In the genomic region with DNA sequence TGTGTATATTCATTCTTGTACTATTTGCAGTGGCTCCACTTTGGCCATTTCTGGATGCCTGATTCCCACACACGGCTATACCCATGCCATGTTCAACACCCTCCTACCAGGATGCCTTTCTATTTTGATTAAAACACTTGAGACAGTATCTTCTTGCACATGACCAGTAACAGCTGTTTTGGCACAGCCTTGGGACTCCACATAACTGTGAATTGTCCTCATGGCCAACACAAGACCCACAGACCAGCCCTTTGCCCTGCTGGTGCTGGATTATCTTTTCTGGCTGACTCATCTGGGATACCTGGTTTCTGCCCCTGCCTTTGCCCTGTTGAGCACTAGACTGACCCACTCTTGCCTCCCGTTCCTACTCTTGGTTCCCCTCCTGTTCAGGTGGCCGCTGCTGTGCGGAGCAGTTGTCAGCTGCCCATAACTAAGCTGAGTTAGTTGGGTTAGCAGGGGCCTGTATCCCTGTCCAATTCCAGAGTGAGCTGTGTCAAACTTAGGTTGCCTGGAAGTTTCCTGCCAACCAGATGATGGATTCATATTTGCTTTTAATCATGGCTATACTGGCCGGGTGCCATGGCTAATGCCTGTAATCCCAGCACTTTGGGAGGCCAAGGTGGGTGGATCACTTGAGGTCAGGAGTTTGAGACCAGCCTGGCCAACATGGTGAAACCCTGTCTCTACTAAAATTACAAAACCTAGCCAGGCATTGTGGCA, we compare ENCODE assay signal across 22 cellular contexts. TPM values are rescaled to one million over a fixed set of nuclear protein-coding genes. Genes with fewer than 3 reads are reported as not detected.
A peak's percentile ranks its signal among the peaks of the same experiment; 100 is the strongest.
DNase-seq lines count a peak whose midpoint lies in the region; ATAC-seq and TF ChIP-seq lines count a peak whose summit lies in the region.
"Had no signal": no experiment of that assay in that cellular context is flagged by ENCODE, and none has a peak within 500 bp of the region (broad histone marks: within the 10 kb centered on the region; RNA-seq: fewer than 3 reads in every experiment).

No MANE protein-coding gene starts in this region.

- POLR2A ChIA-PET in HEK293 (lab: Yijun Ruan, JAX), result no interaction called here

- TF ChIP-seq CTCF in HEK293 (tag by site-specific recombination; IDR thresholded peaks at IDR 0.05) (no peak), osteocyte (IDR thresholded peaks at IDR 0.05) (no peak)

- no peaks in the 10 kb centered on the region for H3K36me3 ChIP-seq in HEK293 (ENCODE audit: control insufficient read depth in 2 of 2, insufficient read depth in 1 of 2, low read length in 2 of 2)
- H3K36me3 ChIP-seq: sigmoid colon, suprapubic skin, vagina had no signal

- H3K27ac Mint-ChIP-seq in activated CD8-positive, alpha-beta memory T cell treated with anti-CD3 and anti-CD28 coated beads, Interleukin-2, amount 10 ng/mL, durations not matched to agents 7 days and 5 days, result no peak overlapping the region
- H3K27ac Mint-ChIP-seq in osteocyte (ENCODE audit: unreplicated experiment), result no peak overlapping the region
- H3K27ac Mint-ChIP-seq: activated naive CD8-positive, alpha-beta T cell; activated T-helper 17 cell treated with anti-CD3 and anti-CD28 coated beads, Interleukin-2, amount 50 U/mL, for 72 hours; IgD-negative memory B cell; naive thymus-derived CD8-positive, alpha-beta T cell; stimulated activated effector memory CD8-positive, alpha-beta T cell treated with anti-CD3 and anti-CD28 coated beads, Interleukin-12 subunit alpha, Interleukin-12 subunit beta, amount 100 ng/mL, for 72 hours; T-helper 1 cell treated with Interleukin-12 subunit alpha and Interleukin-12 subunit beta and Interleukin-4 antibody, amounts not matched to agents 30 μg/mL and 1 μg/mL, for 36 hours had no signal

- H3K4me3 ChIP-seq in HEK293 (ENCODE audit: low read depth, low read length), result no peak overlapping the region
- H3K4me3 ChIP-seq: sigmoid colon, suprapubic skin, vagina had no signal

- CTCF ChIA-PET in HEK293 (lab: Yijun Ruan, JAX), result interaction anchor here (0.6 to 1.3 kb wide), 3 partner anchors 8 to 241 kb away, joined by 3 to 5 read pairs (median 3); no protein-coding TSS in a partner anchor
- CTCF ChIA-PET in activated CD8-positive, alpha-beta memory T cell treated with anti-CD3 and anti-CD28 coated beads, Interleukin-2, amount 10 ng/mL, durations not matched to agents 7 days and 5 days (lab: Charles Lee), result no interaction called here

- no peaks in the 10 kb centered on the region for H3K4me1 ChIP-seq in HEK293 (ENCODE audit: control insufficient read depth, insufficient read depth, low read length)
- H3K4me1 ChIP-seq: sigmoid colon, suprapubic skin, vagina had no signal

- H3K9me3 Mint-ChIP-seq in activated CD8-positive, alpha-beta memory T cell treated with anti-CD3 and anti-CD28 coated beads, Interleukin-2, amount 10 ng/mL, durations not matched to agents 7 days and 5 days (ENCODE audit: low read depth), result no peaks in the 10 kb centered on the region
- H3K9me3 Mint-ChIP-seq in osteocyte (ENCODE audit: unreplicated experiment), result no peaks in the 10 kb centered on the region
- H3K9me3 Mint-ChIP-seq: activated T-helper 17 cell treated with anti-CD3 and anti-CD28 coated beads, Interleukin-2, amount 50 U/mL, for 72 hours; IgD-negative memory B cell; naive thymus-derived CD8-positive, alpha-beta T cell; stimulated activated effector memory CD8-positive, alpha-beta T cell treated with anti-CD3 and anti-CD28 coated beads, Interleukin-12 subunit alpha, Interleukin-12 subunit beta, amount 100 ng/mL, for 72 hours; T-helper 1 cell treated with Interleukin-12 subunit alpha and Interleukin-12 subunit beta and Interleukin-4 antibody, amounts not matched to agents 30 μg/mL and 1 μg/mL, for 36 hours had no signal

- intact Hi-C loops in left cardiac atrium (cut with DNase I), result loop anchor here in 1 of 2 donors (10.0 kb wide), 1 partner anchor 106 kb away; no protein-coding TSS in a partner anchor

- peaks cover 30% of the 10 kb centered on the region for H3K27me3 Mint-ChIP-seq in activated CD8-positive, alpha-beta memory T cell treated with anti-CD3 and anti-CD28 coated beads, Interleukin-2, amount 10 ng/mL, durations not matched to agents 7 days and 5 days
- H3K27me3 Mint-ChIP-seq in osteocyte (ENCODE audit: unreplicated experiment), result peaks cover 13% of the 10 kb centered on the region
- H3K27me3 Mint-ChIP-seq: activated naive CD8-positive, alpha-beta T cell; IgD-negative memory B cell had no signal

- no peak overlapping the region for H3K27ac ChIP-seq in HEK293 (ENCODE audit: extremely low read depth, low read depth, low read length)
- H3K27ac ChIP-seq: sigmoid colon, suprapubic skin, vagina had no signal

- DNase-seq in activated CD8-positive, alpha-beta memory T cell treated with anti-CD3 and anti-CD28 coated beads, Interleukin-2, amount 10 ng/mL, durations not matched to agents 7 days and 5 days, result peak; percentile 12
- DNase-seq in left cardiac atrium (no peak), osteocyte (ENCODE audit: extremely low spot score, unreplicated experiment) (peak; percentile 40), HT-29 (ENCODE audit: low spot score) (no peak), GM19238 (ENCODE audit: insufficient read length, low spot score) (no peak), islet precursor cell (no peak)
- DNase-seq in stimulated activated CD4-positive, alpha-beta T cell treated with anti-CD3 and anti-CD28 coated beads, Interleukin-12 subunit alpha, Interleukin-12 subunit beta, amount 100 ng/mL, for 4 hours, result no peak
- DNase-seq: activated CD4-positive, alpha-beta T cell treated with anti-CD3 and anti-CD28 coated beads for 48 hours; naive thymus-derived CD8-positive, alpha-beta T cell; NCI-H1694 treated with DMSO at 0.1 percent for 48 hours; NCI-H69; sigmoid colon; stimulated activated CD4-positive, alpha-beta T cell treated with anti-CD3 and anti-CD28 coated beads, Interleukin-1b, Interleukin-23, amount 100 ng/mL, for 48 hours had no signal

- H3K9me3 ChIP-seq in HEK293 (ENCODE audit: control insufficient read depth, insufficient read depth, low read depth, low read length), result no peaks in the 10 kb centered on the region
- H3K9me3 ChIP-seq: sigmoid colon, suprapubic skin, vagina had no signal

- peaks cover 4% of the 10 kb centered on the region for H3K4me1 Mint-ChIP-seq in activated CD8-positive, alpha-beta memory T cell treated with anti-CD3 and anti-CD28 coated beads, Interleukin-2, amount 10 ng/mL, durations not matched to agents 7 days and 5 days
- H3K4me1 Mint-ChIP-seq in osteocyte (ENCODE audit: unreplicated experiment), result no peaks in the 10 kb centered on the region
- H3K4me1 Mint-ChIP-seq: activated T-helper 17 cell treated with anti-CD3 and anti-CD28 coated beads, Interleukin-2, amount 50 U/mL, for 72 hours; naive thymus-derived CD8-positive, alpha-beta T cell; stimulated activated effector memory CD8-positive, alpha-beta T cell treated with anti-CD3 and anti-CD28 coated beads, Interleukin-12 subunit alpha, Interleukin-12 subunit beta, amount 100 ng/mL, for 72 hours had no signal

- no peak overlapping the region for H3K4me3 Mint-ChIP-seq in activated CD8-positive, alpha-beta memory T cell treated with anti-CD3 and anti-CD28 coated beads, Interleukin-2, amount 10 ng/mL, durations not matched to agents 7 days and 5 days
- no peak overlapping the region for H3K4me3 Mint-ChIP-seq in osteocyte (ENCODE audit: unreplicated experiment)
- H3K4me3 Mint-ChIP-seq: activated naive CD8-positive, alpha-beta T cell; activated T-helper 17 cell treated with anti-CD3 and anti-CD28 coated beads, Interleukin-2, amount 50 U/mL, for 72 hours; CD14-positive monocyte; IgD-negative memory B cell; naive thymus-derived CD8-positive, alpha-beta T cell; stimulated activated effector memory CD8-positive, alpha-beta T cell treated with anti-CD3 and anti-CD28 coated beads, Interleukin-12 subunit alpha, Interleukin-12 subunit beta, amount 100 ng/mL, for 72 hours; T-helper 1 cell treated with Interleukin-12 subunit alpha and Interleukin-12 subunit beta and Interleukin-4 antibody, amounts not matched to agents 30 μg/mL and 1 μg/mL, for 36 hours had no signal

- no peak for ATAC-seq in activated CD8-positive, alpha-beta memory T cell treated with anti-CD3 and anti-CD28 coated beads, Interleukin-2, amount 10 ng/mL, durations not matched to agents 7 days and 5 days
- ATAC-seq in left cardiac atrium, result peak; percentile 92 to 97
- ATAC-seq: activated T-helper 17 cell treated with anti-CD3 and anti-CD28 coated beads, Interleukin-2, amount 50 U/mL, for 72 hours; naive thymus-derived CD8-positive, alpha-beta T cell; stimulated activated effector memory CD8-positive, alpha-beta T cell treated with anti-CD3 and anti-CD28 coated beads, Interleukin-12 subunit alpha, Interleukin-12 subunit beta, amount 100 ng/mL, for 72 hours had no signal

- H3K36me3 Mint-ChIP-seq in activated CD8-positive, alpha-beta memory T cell treated with anti-CD3 and anti-CD28 coated beads, Interleukin-2, amount 10 ng/mL, durations not matched to agents 7 days and 5 days, result no peaks in the 10 kb centered on the region
- no peaks in the 10 kb centered on the region for H3K36me3 Mint-ChIP-seq in osteocyte (ENCODE audit: unreplicated experiment)
- H3K36me3 Mint-ChIP-seq: activated naive CD8-positive, alpha-beta T cell; IgD-negative memory B cell; naive thymus-derived CD8-positive, alpha-beta T cell; stimulated activated effector memory CD8-positive, alpha-beta T cell treated with anti-CD3 and anti-CD28 coated beads, Interleukin-12 subunit alpha, Interleukin-12 subunit beta, amount 100 ng/mL, for 72 hours had no signal

TF ChIP-seq in HEK293, 187 proteins besides CTCF, POLR2A, EP300 and RAD21:
- 0 out of 2 replicates have a peak, but pooled peaks have one; percentile 28 for TF ChIP-seq ZNF600 (tag by site-specific recombination; IDR thresholded peaks at IDR 0.05)
- TF ChIP-seq ZNF747 (tag by site-specific recombination; IDR thresholded peaks at IDR 0.05), result no peak
- TF ChIP-seq ZNF140 (tag by site-specific recombination; IDR thresholded peaks at IDR 0.05), result no peak
- no peak for TF ChIP-seq ZNF138 (tag by site-specific recombination; IDR thresholded peaks at IDR 0.05; ENCODE audit: borderline replicate concordance)
- TF ChIP-seq ZNF335 (tag by site-specific recombination; conservative IDR thresholded peaks at IDR 0.05), result no peak
- no peak for TF ChIP-seq ZNF202 (tag by site-specific recombination; IDR thresholded peaks at IDR 0.05; ENCODE audit: borderline replicate concordance)
- no peak for TF ChIP-seq ZNF561 (tag by site-specific recombination; IDR thresholded peaks at IDR 0.05; ENCODE audit: borderline replicate concordance)
- no peak for TF ChIP-seq ZNF626 (tag by site-specific recombination; IDR thresholded peaks at IDR 0.05)
- TF ChIP-seq ZNF544 (tag by site-specific recombination; IDR thresholded peaks at IDR 0.05), result no peak

RNA-seq across cellular contexts. Expression of gene EYA3, which starts 10.8 kb away (rescaled TPM):
- total RNA-seq in activated CD8-positive, alpha-beta memory T cell treated with anti-CD3 and anti-CD28 coated beads, Interleukin-2, amount 10 ng/mL, durations not matched to agents 7 days and 5 days, result 10 to 100 TPM; 33.2 to 33.4 TPM
- total RNA-seq in left cardiac atrium (10 to 100 TPM; 17.8 to 18.8 TPM), osteocyte (17.5 and 18.4 TPM in 2 replicates)
- 4.4 and 6.7 TPM in 2 replicates for total RNA-seq in HT-29 (2014; rRNA removed; shearing (Covaris generic))

Comparison
In these comparisons a context has a peak if more than half of its experiments do, and no peak if none do; other contexts are left out.
1. DNase-seq: peak in activated CD8-positive, alpha-beta memory T cell treated with anti-CD3 and anti-CD28 coated beads, Interleukin-2, amount 10 ng/mL, durations not matched to agents 7 days and 5 days (single experiment) and osteocyte (single experiment); none in left cardiac atrium (single experiment), stimulated activated CD4-positive, alpha-beta T cell treated with anti-CD3 and anti-CD28 coated beads, Interleukin-12 subunit alpha, Interleukin-12 subunit beta, amount 100 ng/mL, for 4 hours (single experiment), HT-29 (single experiment), GM19238 (single experiment) and islet precursor cell (single experiment).